Comparison of ENCODE assay signal across 1 cellular context in the genomic region with DNA sequence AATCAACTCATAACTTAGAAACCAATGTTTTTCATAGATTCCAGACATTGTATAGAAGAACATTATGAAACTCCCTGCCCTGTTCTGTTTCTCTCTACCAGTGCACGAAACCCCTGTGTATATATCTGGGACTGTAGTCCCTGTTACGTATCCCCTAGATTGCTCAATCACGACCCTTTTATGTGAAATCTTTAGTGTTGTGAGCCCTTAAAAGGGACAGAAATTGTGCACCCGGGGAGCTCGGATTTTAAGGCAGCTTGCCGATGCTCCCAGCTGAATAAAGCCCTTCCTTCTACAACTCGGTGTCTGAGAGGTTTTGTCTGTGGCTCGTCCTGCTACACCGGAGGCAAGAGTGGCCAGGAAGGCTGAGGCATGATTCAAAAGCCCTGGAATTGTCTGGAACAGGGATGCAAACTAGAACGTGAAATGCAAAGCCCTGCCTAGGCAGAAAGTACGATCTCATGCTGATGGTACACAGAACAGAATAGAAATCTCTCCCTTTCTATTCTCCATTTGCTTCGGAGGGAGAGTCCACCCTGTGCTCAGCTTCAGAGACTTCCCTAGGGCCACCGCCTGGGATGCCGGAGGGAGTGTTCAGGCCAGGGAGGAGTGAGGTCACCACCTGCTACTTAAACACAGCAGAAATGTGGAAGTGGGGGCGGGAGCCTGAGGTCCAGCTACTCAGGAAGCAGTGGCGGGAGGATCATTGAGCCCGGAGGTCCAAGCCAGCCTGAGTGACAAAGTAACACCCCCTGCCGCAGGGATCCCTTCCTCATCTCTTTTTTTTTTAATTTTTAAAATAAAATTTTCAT.
TF ChIP-seq lines count a peak whose summit lies in the region.

No MANE protein-coding gene starts in this region.

TF ChIP-seq in K562, 482 proteins besides CTCF, POLR2A, EP300 and RAD21 (continued from another document):
- TF ChIP-seq, protein P1, sequence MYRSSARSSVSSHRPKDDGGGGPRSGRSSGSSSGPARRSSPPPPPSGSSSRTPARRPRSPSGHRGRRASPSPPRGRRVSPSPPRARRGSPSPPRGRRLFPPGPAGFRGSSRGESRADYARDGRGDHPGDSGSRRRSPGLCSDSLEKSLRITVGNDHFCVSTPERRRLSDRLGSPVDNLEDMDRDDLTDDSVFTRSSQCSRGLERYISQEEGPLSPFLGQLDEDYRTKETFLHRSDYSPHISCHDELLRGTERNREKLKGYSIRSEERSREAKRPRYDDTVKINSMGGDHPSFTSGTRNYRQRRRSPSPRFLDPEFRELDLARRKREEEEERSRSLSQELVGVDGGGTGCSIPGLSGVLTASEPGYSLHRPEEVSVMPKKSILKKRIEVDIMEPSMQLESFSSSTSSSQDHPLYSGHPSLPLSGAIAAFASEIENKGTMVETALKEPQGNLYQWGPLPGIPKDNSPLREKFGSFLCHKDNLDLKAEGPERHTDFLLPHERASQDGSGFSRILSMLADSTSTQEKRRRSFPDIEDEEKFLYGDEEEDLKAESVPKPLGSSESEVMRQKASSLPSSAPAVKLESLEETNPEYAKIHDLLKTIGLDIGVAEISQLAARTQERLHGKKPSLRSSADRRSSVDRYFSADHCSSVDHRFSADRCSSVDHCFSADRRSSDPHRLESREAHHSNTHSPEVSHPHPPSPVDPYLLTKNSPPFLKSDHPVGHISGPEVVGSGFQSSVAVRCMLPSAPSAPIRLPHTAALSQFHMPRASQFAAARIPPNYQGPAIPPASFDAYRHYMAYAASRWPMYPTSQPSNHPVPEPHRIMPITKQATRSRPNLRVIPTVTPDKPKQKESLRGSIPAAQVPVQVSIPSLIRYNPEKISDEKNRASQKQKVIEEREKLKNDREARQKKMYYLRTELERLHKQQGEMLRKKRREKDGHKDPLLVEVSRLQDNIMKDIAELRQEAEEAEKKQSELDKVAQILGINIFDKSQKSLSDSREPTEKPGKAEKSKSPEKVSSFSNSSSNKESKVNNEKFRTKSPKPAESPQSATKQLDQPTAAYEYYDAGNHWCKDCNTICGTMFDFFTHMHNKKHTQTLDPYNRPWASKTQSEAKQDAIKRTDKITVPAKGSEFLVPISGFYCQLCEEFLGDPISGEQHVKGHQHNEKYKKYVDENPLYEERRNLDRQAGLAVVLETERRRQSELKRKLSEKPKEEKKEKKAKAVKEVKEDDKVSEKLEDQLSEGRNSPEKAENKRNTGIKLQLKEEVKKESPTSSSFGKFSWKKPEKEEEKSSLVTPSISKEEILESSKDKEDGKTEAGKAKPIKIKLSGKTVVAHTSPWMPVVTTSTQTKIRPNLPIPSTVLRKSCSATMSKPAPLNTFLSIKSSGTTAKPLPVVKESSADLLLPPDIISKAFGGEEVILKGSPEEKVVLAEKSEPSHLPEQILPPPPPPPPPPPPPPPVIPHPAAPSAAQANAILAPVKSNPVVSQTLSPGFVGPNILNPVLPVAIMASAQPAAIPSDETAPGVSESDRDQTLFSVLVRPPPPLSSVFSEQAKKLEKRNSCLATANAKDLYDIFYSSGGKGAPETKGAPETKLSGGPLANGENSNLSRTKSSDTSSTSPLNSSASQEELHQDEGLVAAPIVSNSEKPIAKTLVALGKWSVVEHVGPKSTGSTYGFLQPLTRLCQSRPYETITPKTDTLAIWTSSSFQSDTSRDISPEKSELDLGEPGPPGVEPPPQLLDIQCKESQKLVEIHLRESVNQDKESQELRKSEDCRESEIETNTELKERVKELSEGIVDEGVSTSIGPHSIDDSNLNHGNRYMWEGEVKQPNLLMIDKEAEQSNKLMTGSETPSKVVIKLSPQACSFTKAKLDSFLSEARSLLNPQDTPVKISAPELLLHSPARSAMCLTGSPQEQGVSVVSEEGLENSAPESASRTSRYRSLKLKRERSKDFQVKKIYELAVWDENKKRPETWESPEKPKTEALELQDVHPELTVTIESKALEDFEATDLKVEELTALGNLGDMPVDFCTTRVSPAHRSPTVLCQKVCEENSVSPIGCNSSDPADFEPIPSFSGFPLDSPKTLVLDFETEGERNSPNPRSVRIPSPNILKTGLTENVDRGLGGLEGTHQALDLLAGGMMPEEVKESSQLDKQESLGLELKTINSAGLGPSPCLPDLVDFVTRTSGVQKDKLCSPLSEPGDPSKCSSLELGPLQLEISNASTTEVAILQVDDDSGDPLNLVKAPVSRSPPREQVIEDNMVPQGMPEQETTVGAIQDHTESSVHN (IDR thresholded peaks at IDR 0.05; ENCODE audit: borderline replicate concordance in 1 of 2, low read depth in 1 of 2): no peak
- TF ChIP-seq, protein P2, sequence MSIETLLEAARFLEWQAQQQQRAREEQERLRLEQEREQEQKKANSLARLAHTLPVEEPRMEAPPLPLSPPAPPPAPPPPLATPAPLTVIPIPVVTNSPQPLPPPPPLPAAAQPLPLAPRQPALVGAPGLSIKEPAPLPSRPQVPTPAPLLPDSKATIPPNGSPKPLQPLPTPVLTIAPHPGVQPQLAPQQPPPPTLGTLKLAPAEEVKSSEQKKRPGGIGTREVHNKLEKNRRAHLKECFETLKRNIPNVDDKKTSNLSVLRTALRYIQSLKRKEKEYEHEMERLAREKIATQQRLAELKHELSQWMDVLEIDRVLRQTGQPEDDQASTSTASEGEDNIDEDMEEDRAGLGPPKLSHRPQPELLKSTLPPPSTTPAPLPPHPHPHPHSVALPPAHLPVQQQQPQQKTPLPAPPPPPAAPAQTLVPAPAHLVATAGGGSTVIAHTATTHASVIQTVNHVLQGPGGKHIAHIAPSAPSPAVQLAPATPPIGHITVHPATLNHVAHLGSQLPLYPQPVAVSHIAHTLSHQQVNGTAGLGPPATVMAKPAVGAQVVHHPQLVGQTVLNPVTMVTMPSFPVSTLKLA (conservative IDR thresholded peaks at IDR 0.05): 0 out of 4 replicates have a peak, but pooled peaks of 1 of the 2 experiments have one; percentile 20
- no peak for TF ChIP-seq RBM17 (IDR thresholded peaks at IDR 0.05; ENCODE audit: borderline replicate concordance, low read depth, low read length)
- TF ChIP-seq HLTF (IDR thresholded peaks at IDR 0.05): no peak
- TF ChIP-seq SMAD2 (IDR thresholded peaks at IDR 0.05; ENCODE audit: low read depth, low read length): no peak
- no peak for TF ChIP-seq FUS (optimal IDR thresholded peaks at IDR 0.05; ENCODE audit: low read depth, low read length)
- peak in 1 of 2 experiments; percentile 45; a peak in 1 of 4 replicates for TF ChIP-seq RCOR1 (IDR thresholded peaks at IDR 0.05; ENCODE audit: borderline replicate concordance in 1 of 2, low read depth in 2 of 2, low read length in 2 of 2)
- peak; percentile 76 for TF ChIP-seq EGR1 (conservative IDR thresholded peaks at IDR 0.05)
- TF ChIP-seq MYNN (IDR thresholded peaks at IDR 0.05): peak; percentile 35; the same call in 1 of the 2 replicates
- TF ChIP-seq MYNN (CRISPR knock-in tag; IDR thresholded peaks at IDR 0.05): no peak
- TF ChIP-seq, protein P3, sequence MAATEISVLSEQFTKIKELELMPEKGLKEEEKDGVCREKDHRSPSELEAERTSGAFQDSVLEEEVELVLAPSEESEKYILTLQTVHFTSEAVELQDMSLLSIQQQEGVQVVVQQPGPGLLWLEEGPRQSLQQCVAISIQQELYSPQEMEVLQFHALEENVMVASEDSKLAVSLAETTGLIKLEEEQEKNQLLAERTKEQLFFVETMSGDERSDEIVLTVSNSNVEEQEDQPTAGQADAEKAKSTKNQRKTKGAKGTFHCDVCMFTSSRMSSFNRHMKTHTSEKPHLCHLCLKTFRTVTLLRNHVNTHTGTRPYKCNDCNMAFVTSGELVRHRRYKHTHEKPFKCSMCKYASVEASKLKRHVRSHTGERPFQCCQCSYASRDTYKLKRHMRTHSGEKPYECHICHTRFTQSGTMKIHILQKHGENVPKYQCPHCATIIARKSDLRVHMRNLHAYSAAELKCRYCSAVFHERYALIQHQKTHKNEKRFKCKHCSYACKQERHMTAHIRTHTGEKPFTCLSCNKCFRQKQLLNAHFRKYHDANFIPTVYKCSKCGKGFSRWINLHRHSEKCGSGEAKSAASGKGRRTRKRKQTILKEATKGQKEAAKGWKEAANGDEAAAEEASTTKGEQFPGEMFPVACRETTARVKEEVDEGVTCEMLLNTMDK (IDR thresholded peaks at IDR 0.05; ENCODE audit: borderline replicate concordance, insufficient read depth, low read depth, low read length, poor library complexity, severe bottlenecking): no peak
- no peak for TF ChIP-seq TCF7 (IDR thresholded peaks at IDR 0.05; ENCODE audit: borderline replicate concordance)
- peak in 1 of 2 experiments; percentile 76; a peak in 1 of 4 replicates for TF ChIP-seq SRF (CRISPR knock-in tag; IDR thresholded peaks at IDR 0.05)
- TF ChIP-seq MAZ (CRISPR knock-in tag; conservative IDR thresholded peaks at IDR 0.05 in 1 of 2, IDR thresholded peaks at IDR 0.05 in 1 of 2): peak in 1 of 2 experiments; percentile 62; a peak in 3 of 4 replicates
- TF ChIP-seq, protein P4, sequence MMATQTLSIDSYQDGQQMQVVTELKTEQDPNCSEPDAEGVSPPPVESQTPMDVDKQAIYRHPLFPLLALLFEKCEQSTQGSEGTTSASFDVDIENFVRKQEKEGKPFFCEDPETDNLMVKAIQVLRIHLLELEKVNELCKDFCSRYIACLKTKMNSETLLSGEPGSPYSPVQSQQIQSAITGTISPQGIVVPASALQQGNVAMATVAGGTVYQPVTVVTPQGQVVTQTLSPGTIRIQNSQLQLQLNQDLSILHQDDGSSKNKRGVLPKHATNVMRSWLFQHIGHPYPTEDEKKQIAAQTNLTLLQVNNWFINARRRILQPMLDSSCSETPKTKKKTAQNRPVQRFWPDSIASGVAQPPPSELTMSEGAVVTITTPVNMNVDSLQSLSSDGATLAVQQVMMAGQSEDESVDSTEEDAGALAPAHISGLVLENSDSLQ (IDR thresholded peaks at IDR 0.05): peak; percentile 50
- TF ChIP-seq LCOR (CRISPR knock-in tag; IDR thresholded peaks at IDR 0.05): no peak
- TF ChIP-seq NR3C1 (CRISPR knock-in tag; IDR thresholded peaks at IDR 0.05): no peak
- no peak for TF ChIP-seq ZNF384 (IDR thresholded peaks at IDR 0.05; ENCODE audit: low read depth, low read length)
- TF ChIP-seq ZNF551 (CRISPR knock-in tag; IDR thresholded peaks at IDR 0.05): no peak
- TF ChIP-seq POLR2AphosphoS2 (IDR thresholded peaks at IDR 0.05; ENCODE audit: low read length): peak; percentile 95
- TF ChIP-seq NUFIP1 (IDR thresholded peaks at IDR 0.05; ENCODE audit: partially characterized antibody): no peak
- TF ChIP-seq CEBPG (CRISPR knock-in tag; IDR thresholded peaks at IDR 0.05): peak; percentile 82
- TF ChIP-seq CEBPG (tag; conservative IDR thresholded peaks at IDR 0.05 in 1 of 2, IDR thresholded peaks at IDR 0.05 in 1 of 2): peak; percentile 85
- 0 out of 4 replicates have a peak, but pooled peaks of 1 of the 2 experiments have one; percentile 39 for TF ChIP-seq KDM1A (IDR thresholded peaks at IDR 0.05)
- no peak for TF ChIP-seq SREBF1 (IDR thresholded peaks at IDR 0.05; ENCODE audit: borderline replicate concordance, low read depth, low read length)
- TF ChIP-seq, protein P5, sequence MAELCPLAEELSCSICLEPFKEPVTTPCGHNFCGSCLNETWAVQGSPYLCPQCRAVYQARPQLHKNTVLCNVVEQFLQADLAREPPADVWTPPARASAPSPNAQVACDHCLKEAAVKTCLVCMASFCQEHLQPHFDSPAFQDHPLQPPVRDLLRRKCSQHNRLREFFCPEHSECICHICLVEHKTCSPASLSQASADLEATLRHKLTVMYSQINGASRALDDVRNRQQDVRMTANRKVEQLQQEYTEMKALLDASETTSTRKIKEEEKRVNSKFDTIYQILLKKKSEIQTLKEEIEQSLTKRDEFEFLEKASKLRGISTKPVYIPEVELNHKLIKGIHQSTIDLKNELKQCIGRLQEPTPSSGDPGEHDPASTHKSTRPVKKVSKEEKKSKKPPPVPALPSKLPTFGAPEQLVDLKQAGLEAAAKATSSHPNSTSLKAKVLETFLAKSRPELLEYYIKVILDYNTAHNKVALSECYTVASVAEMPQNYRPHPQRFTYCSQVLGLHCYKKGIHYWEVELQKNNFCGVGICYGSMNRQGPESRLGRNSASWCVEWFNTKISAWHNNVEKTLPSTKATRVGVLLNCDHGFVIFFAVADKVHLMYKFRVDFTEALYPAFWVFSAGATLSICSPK (IDR thresholded peaks at IDR 0.05; ENCODE audit: borderline replicate concordance): no peak
TF ChIP-seq in K562: peak in this region for 31.
